In the genomic region with DNA sequence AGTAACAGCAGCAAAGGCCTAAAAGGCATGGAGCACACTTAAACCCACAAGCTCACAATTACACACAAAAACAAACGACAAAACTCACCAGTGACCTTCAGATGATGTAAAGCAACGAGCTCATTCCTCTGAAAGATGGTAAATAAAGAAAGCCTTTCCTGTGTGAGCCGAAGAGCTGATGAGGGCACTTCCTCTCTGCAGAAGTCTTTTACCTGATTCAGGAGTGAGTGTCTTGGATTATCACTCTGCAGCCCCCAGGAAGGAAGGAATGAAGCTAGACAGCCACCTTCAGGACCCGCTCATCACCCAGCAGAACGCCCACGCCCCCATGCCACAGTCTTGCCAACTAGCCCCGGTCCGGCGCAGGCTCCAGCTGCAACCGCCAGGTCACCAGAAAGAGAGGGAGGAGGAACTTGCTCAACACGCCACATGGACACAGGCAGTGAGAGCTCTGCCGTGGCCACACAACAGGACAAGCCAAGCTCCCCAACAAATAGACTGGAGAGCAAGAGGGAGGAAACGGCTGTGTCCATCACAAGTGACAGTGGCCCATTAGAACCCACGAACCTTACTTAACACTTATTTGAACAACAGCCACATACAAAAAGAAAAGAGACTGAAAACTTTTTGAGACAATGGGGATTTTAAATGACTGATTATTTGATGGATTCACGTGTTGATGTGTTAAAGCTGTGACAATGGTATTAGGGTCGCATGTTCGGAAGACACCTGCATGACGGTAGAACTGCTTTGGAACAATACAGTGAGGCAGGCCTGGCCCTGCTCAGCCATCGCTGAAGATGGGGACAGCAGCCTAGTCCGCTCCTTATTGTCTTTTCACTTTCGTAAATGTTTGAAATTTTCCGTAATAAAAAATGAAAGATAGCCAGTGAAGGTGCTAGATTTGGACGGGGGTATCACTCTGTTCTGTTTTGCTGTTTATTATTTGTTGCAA, we compare ENCODE assay signal across 1 cellular context.
A peak's percentile ranks its signal among the peaks of the same experiment; 100 is the strongest.
TF ChIP-seq lines count a peak whose summit lies in the region.

No MANE protein-coding gene starts in this region.

TF ChIP-seq in K562, 482 proteins besides CTCF, POLR2A, EP300 and RAD21 (continued from another document and continues in another):
- TF ChIP-seq ZNF12 (CRISPR knock-in tag; IDR thresholded peaks at IDR 0.05) (no peak), ILK (tag; IDR thresholded peaks at IDR 0.05; ENCODE audit: borderline replicate concordance, low read depth) (no peak), MAZ (CRISPR knock-in tag; conservative IDR thresholded peaks at IDR 0.05 in 1 of 2, IDR thresholded peaks at IDR 0.05 in 1 of 2) (no peak), CHCHD3 (CRISPR knock-in tag; IDR thresholded peaks at IDR 0.05) (no peak), ZNF41 (CRISPR knock-in tag; conservative IDR thresholded peaks at IDR 0.05) (no peak), BACH1 (tag; IDR thresholded peaks at IDR 0.05) (no peak), FOXA3 (CRISPR knock-in tag; conservative IDR thresholded peaks at IDR 0.05 in 1 of 2, IDR thresholded peaks at IDR 0.05 in 1 of 2) (no peak), NCOR1 (IDR thresholded peaks at IDR 0.05) (no peak), HMG20B (CRISPR knock-in tag; IDR thresholded peaks at IDR 0.05) (no peak), ZBTB7A (IDR thresholded peaks at IDR 0.05; ENCODE audit: borderline replicate concordance, control insufficient read depth, low read depth, low read length) (no peak), GATAD2B (IDR thresholded peaks at IDR 0.05; ENCODE audit: borderline replicate concordance) (no peak), ZNF668 (CRISPR knock-in tag; IDR thresholded peaks at IDR 0.05) (no peak), CEBPB (tag; IDR thresholded peaks at IDR 0.05) (peak; percentile 20; the same call in 1 of the 2 replicates), ZNF239 (CRISPR knock-in tag; IDR thresholded peaks at IDR 0.05) (no peak), SRSF9 (IDR thresholded peaks at IDR 0.05; ENCODE audit: borderline replicate concordance, low read depth, low read length) (no peak), IRF2 (CRISPR knock-in tag; IDR thresholded peaks at IDR 0.05) (no peak), CBX1 (IDR thresholded peaks at IDR 0.05; ENCODE audit: low read depth) (no peak), NR1H2 (CRISPR knock-in tag; IDR thresholded peaks at IDR 0.05) (no peak), ZNF347 (CRISPR knock-in tag; IDR thresholded peaks at IDR 0.05; ENCODE audit: low read depth) (no peak), FOXM1 (IDR thresholded peaks at IDR 0.05; ENCODE audit: low read depth) (no peak), FOXM1 (CRISPR knock-in tag; IDR thresholded peaks at IDR 0.05; ENCODE audit: low read depth) (no peak), ARNT (IDR thresholded peaks at IDR 0.05) (no peak), PURB (CRISPR knock-in tag; IDR thresholded peaks at IDR 0.05; ENCODE audit: low read depth) (no peak), ZNF586 (CRISPR knock-in tag; conservative IDR thresholded peaks at IDR 0.05) (no peak), NFE2 (IDR thresholded peaks at IDR 0.05; ENCODE audit: low read depth) (no peak), SAFB2 (IDR thresholded peaks at IDR 0.05; ENCODE audit: borderline replicate concordance, low read depth, low read length, severe bottlenecking) (no peak), ZNF707 (CRISPR knock-in tag; conservative IDR thresholded peaks at IDR 0.05) (no peak), PCBP2 (IDR thresholded peaks at IDR 0.05; ENCODE audit: low read depth, low read length, poor library complexity, severe bottlenecking) (no peak), ZNF121 (CRISPR knock-in tag; conservative IDR thresholded peaks at IDR 0.05) (no peak), ZNF140 (CRISPR knock-in tag; IDR thresholded peaks at IDR 0.05) (no peak), ZSCAN32 (CRISPR knock-in tag; IDR thresholded peaks at IDR 0.05) (no peak), CXXC5 (CRISPR knock-in tag; IDR thresholded peaks at IDR 0.05) (0 out of 2 replicates have a peak, but pooled peaks have one; percentile 25), POLR2AphosphoS2 (IDR thresholded peaks at IDR 0.05; ENCODE audit: low read length) (no peak), GABPB1 (CRISPR knock-in tag; IDR thresholded peaks at IDR 0.05) (no peak), ZNF431 (CRISPR knock-in tag; IDR thresholded peaks at IDR 0.05) (no peak), POLR2H (tag; IDR thresholded peaks at IDR 0.05; ENCODE audit: low read depth) (no peak), ESRRB (CRISPR knock-in tag; IDR thresholded peaks at IDR 0.05; ENCODE audit: borderline replicate concordance) (no peak), SMAD4 (CRISPR knock-in tag; conservative IDR thresholded peaks at IDR 0.05) (0 out of 2 replicates have a peak, but pooled peaks have one; percentile 17), ELF2 (CRISPR knock-in tag; IDR thresholded peaks at IDR 0.05) (no peak), XRCC4 (IDR thresholded peaks at IDR 0.05; ENCODE audit: extremely low read depth, insufficient read depth, insufficient read length) (no peak)
- TF ChIP-seq, protein P1, sequence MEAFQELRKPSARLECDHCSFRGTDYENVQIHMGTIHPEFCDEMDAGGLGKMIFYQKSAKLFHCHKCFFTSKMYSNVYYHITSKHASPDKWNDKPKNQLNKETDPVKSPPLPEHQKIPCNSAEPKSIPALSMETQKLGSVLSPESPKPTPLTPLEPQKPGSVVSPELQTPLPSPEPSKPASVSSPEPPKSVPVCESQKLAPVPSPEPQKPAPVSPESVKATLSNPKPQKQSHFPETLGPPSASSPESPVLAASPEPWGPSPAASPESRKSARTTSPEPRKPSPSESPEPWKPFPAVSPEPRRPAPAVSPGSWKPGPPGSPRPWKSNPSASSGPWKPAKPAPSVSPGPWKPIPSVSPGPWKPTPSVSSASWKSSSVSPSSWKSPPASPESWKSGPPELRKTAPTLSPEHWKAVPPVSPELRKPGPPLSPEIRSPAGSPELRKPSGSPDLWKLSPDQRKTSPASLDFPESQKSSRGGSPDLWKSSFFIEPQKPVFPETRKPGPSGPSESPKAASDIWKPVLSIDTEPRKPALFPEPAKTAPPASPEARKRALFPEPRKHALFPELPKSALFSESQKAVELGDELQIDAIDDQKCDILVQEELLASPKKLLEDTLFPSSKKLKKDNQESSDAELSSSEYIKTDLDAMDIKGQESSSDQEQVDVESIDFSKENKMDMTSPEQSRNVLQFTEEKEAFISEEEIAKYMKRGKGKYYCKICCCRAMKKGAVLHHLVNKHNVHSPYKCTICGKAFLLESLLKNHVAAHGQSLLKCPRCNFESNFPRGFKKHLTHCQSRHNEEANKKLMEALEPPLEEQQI (IDR thresholded peaks at IDR 0.05), result no peak
- TF ChIP-seq, protein P2, sequence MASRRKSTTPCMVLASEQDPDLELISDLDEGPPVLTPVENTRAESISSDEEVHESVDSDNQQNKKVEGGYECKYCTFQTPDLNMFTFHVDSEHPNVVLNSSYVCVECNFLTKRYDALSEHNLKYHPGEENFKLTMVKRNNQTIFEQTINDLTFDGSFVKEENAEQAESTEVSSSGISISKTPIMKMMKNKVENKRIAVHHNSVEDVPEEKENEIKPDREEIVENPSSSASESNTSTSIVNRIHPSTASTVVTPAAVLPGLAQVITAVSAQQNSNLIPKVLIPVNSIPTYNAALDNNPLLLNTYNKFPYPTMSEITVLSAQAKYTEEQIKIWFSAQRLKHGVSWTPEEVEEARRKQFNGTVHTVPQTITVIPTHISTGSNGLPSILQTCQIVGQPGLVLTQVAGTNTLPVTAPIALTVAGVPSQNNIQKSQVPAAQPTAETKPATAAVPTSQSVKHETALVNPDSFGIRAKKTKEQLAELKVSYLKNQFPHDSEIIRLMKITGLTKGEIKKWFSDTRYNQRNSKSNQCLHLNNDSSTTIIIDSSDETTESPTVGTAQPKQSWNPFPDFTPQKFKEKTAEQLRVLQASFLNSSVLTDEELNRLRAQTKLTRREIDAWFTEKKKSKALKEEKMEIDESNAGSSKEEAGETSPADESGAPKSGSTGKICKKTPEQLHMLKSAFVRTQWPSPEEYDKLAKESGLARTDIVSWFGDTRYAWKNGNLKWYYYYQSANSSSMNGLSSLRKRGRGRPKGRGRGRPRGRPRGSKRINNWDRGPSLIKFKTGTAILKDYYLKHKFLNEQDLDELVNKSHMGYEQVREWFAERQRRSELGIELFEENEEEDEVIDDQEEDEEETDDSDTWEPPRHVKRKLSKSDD (conservative IDR thresholded peaks at IDR 0.05; ENCODE audit: low read length), result no peak
- TF ChIP-seq, protein P3, sequence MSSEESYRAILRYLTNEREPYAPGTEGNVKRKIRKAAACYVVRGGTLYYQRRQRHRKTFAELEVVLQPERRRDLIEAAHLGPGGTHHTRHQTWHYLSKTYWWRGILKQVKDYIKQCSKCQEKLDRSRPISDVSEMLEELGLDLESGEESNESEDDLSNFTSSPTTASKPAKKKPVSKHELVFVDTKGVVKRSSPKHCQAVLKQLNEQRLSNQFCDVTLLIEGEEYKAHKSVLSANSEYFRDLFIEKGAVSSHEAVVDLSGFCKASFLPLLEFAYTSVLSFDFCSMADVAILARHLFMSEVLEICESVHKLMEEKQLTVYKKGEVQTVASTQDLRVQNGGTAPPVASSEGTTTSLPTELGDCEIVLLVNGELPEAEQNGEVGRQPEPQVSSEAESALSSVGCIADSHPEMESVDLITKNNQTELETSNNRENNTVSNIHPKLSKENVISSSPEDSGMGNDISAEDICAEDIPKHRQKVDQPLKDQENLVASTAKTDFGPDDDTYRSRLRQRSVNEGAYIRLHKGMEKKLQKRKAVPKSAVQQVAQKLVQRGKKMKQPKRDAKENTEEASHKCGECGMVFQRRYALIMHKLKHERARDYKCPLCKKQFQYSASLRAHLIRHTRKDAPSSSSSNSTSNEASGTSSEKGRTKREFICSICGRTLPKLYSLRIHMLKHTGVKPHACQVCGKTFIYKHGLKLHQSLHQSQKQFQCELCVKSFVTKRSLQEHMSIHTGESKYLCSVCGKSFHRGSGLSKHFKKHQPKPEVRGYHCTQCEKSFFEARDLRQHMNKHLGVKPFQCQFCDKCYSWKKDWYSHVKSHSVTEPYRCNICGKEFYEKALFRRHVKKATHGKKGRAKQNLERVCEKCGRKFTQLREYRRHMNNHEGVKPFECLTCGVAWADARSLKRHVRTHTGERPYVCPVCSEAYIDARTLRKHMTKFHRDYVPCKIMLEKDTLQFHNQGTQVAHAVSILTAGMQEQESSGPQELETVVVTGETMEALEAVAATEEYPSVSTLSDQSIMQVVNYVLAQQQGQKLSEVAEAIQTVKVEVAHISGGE (CRISPR knock-in tag; IDR thresholded peaks at IDR 0.05), result no peak
- TF ChIP-seq, protein P4, sequence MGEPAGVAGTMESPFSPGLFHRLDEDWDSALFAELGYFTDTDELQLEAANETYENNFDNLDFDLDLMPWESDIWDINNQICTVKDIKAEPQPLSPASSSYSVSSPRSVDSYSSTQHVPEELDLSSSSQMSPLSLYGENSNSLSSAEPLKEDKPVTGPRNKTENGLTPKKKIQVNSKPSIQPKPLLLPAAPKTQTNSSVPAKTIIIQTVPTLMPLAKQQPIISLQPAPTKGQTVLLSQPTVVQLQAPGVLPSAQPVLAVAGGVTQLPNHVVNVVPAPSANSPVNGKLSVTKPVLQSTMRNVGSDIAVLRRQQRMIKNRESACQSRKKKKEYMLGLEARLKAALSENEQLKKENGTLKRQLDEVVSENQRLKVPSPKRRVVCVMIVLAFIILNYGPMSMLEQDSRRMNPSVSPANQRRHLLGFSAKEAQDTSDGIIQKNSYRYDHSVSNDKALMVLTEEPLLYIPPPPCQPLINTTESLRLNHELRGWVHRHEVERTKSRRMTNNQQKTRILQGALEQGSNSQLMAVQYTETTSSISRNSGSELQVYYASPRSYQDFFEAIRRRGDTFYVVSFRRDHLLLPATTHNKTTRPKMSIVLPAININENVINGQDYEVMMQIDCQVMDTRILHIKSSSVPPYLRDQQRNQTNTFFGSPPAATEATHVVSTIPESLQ (CRISPR knock-in tag; IDR thresholded peaks at IDR 0.05), result no peak
- TF ChIP-seq, protein P5, sequence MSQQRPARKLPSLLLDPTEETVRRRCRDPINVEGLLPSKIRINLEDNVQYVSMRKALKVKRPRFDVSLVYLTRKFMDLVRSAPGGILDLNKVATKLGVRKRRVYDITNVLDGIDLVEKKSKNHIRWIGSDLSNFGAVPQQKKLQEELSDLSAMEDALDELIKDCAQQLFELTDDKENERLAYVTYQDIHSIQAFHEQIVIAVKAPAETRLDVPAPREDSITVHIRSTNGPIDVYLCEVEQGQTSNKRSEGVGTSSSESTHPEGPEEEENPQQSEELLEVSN (IDR thresholded peaks at IDR 0.05; ENCODE audit: borderline replicate concordance in 1 of 2, extremely low read depth in 1 of 2, insufficient read depth in 1 of 2, insufficient read length in 1 of 2, low read depth in 1 of 2, low read length in 1 of 2, poor library complexity in 1 of 2, severe bottlenecking in 1 of 2), result peak; percentile 41 to 77
- TF ChIP-seq, protein P6, sequence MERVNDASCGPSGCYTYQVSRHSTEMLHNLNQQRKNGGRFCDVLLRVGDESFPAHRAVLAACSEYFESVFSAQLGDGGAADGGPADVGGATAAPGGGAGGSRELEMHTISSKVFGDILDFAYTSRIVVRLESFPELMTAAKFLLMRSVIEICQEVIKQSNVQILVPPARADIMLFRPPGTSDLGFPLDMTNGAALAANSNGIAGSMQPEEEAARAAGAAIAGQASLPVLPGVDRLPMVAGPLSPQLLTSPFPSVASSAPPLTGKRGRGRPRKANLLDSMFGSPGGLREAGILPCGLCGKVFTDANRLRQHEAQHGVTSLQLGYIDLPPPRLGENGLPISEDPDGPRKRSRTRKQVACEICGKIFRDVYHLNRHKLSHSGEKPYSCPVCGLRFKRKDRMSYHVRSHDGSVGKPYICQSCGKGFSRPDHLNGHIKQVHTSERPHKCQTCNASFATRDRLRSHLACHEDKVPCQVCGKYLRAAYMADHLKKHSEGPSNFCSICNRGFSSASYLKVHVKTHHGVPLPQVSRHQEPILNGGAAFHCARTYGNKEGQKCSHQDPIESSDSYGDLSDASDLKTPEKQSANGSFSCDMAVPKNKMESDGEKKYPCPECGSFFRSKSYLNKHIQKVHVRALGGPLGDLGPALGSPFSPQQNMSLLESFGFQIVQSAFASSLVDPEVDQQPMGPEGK (CRISPR knock-in tag; IDR thresholded peaks at IDR 0.05; ENCODE audit: borderline replicate concordance), result no peak
- TF ChIP-seq, protein P7, sequence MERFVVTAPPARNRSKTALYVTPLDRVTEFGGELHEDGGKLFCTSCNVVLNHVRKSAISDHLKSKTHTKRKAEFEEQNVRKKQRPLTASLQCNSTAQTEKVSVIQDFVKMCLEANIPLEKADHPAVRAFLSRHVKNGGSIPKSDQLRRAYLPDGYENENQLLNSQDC (CRISPR knock-in tag; IDR thresholded peaks at IDR 0.05), result no peak
- TF ChIP-seq, protein P8, sequence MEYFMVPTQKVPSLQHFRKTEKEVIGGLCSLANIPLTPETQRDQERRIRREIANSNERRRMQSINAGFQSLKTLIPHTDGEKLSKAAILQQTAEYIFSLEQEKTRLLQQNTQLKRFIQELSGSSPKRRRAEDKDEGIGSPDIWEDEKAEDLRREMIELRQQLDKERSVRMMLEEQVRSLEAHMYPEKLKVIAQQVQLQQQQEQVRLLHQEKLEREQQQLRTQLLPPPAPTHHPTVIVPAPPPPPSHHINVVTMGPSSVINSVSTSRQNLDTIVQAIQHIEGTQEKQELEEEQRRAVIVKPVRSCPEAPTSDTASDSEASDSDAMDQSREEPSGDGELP (CRISPR knock-in tag; IDR thresholded peaks at IDR 0.05; ENCODE audit: borderline replicate concordance), result peak; percentile 30; the same call in 1 of the 2 replicates
- TF ChIP-seq, protein P9, sequence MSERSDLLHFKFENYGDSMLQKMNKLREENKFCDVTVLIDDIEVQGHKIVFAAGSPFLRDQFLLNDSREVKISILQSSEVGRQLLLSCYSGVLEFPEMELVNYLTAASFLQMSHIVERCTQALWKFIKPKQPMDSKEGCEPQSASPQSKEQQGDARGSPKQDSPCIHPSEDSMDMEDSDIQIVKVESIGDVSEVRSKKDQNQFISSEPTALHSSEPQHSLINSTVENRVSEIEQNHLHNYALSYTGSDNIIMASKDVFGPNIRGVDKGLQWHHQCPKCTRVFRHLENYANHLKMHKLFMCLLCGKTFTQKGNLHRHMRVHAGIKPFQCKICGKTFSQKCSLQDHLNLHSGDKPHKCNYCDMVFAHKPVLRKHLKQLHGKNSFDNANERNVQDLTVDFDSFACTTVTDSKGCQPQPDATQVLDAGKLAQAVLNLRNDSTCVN (CRISPR knock-in tag; IDR thresholded peaks at IDR 0.05), result no peak
